Comparison of ENCODE assay signal across 8 cellular contexts in genomic region chr2:231052494-231053451, GRCh38. TPM values are rescaled to one million over a fixed set of nuclear protein-coding genes. Genes with fewer than 3 reads are reported as not detected.
A peak's percentile ranks its signal among the peaks of the same experiment; 100 is the strongest.
DNase-seq lines count a peak whose midpoint lies in the region; ATAC-seq and TF ChIP-seq lines count a peak whose summit lies in the region.

No MANE protein-coding gene starts in this region.

- H3K36me3 ChIP-seq in DND-41 (ENCODE audit: insufficient read depth, low read length), result no peaks in the 10 kb centered on the region; the same call in 1 of the 2 replicates
- H3K36me3 ChIP-seq in SJSA1, result peaks cover 5% of the 10 kb centered on the region; the same call in 1 of the 2 replicates
- no peaks in the 10 kb centered on the region for H3K36me3 ChIP-seq in thoracic aorta

- H3K4me1 Mint-ChIP-seq in activated naive CD4-positive, alpha-beta T cell treated with anti-CD3 and anti-CD28 coated beads for 36 hours (ENCODE audit: low read depth), result peaks cover 19% of the 10 kb centered on the region
- H3K4me1 Mint-ChIP-seq in glutamatergic neuron (ENCODE audit: low read depth, unreplicated experiment) (peaks cover 3% of the 10 kb centered on the region), osteocyte (ENCODE audit: unreplicated experiment) (peaks cover 19% of the 10 kb centered on the region)

- peak; percentile 94 for TF ChIP-seq CTCF in DND-41 (IDR thresholded peaks at IDR 0.05; ENCODE audit: borderline replicate concordance, extremely low read depth, low read length, poor library complexity, severe bottlenecking)
- peak; percentile 88 for TF ChIP-seq CTCF in glutamatergic neuron (IDR thresholded peaks at IDR 0.05; ENCODE audit: partially characterized antibody, unreplicated experiment)
- TF ChIP-seq CTCF in osteocyte (IDR thresholded peaks at IDR 0.05), result peak; percentile 98
- peak; percentile 88 for TF ChIP-seq CTCF in thoracic aorta (IDR thresholded peaks at IDR 0.05)

- H3K27ac ChIP-seq in DND-41 (ENCODE audit: low read length), result peak overlapping the region; percentile 66
- H3K27ac ChIP-seq in SJSA1, result no peak overlapping the region
- no peak overlapping the region for H3K27ac ChIP-seq in thoracic aorta

- H3K27me3 Mint-ChIP-seq in activated naive CD4-positive, alpha-beta T cell treated with anti-CD3 and anti-CD28 coated beads for 36 hours (ENCODE audit: low read depth), result peaks cover 2% of the 10 kb centered on the region
- H3K27me3 Mint-ChIP-seq in glutamatergic neuron (ENCODE audit: unreplicated experiment), result peaks cover 6% of the 10 kb centered on the region
- peaks cover 10% of the 10 kb centered on the region for H3K27me3 Mint-ChIP-seq in osteocyte (ENCODE audit: unreplicated experiment)

- peak overlapping the region; percentile 83 for H3K4me3 Mint-ChIP-seq in activated naive CD4-positive, alpha-beta T cell treated with anti-CD3 and anti-CD28 coated beads for 36 hours
- peak overlapping the region; percentile 84 for H3K4me3 Mint-ChIP-seq in glutamatergic neuron (ENCODE audit: unreplicated experiment)
- H3K4me3 Mint-ChIP-seq in osteocyte (ENCODE audit: unreplicated experiment), result peak overlapping the region; percentile 85

- H3K4me2 ChIP-seq in DND-41 (ENCODE audit: insufficient read depth, low read length), result peak overlapping the region; percentile 100

- H3K4me3 ChIP-seq in DND-41 (ENCODE audit: low read depth in 1 of 2, low read length in 2 of 2) (peak overlapping the region; percentile 47 to 87), SJSA1 (peak overlapping the region; percentile 43), thoracic aorta (peak overlapping the region; percentile 78)

- H3K4me1 ChIP-seq in DND-41 (ENCODE audit: insufficient read depth, low read length) (peaks cover 29% of the 10 kb centered on the region), SJSA1 (replicated peaks) (peaks cover 13% of the 10 kb centered on the region), thoracic aorta (ENCODE audit: control insufficient read depth in 1 of 2, low read depth in 2 of 2) (peaks cover 5 to 11% of the 10 kb centered on the region in 2 donors)

- H3K9ac ChIP-seq in DND-41 (ENCODE audit: low read depth, low read length), result peak overlapping the region; percentile 75

- no peak overlapping the region for H3K27ac Mint-ChIP-seq in activated naive CD4-positive, alpha-beta T cell treated with anti-CD3 and anti-CD28 coated beads for 36 hours
- no peak overlapping the region for H3K27ac Mint-ChIP-seq in glutamatergic neuron (ENCODE audit: unreplicated experiment)
- H3K27ac Mint-ChIP-seq in osteocyte (ENCODE audit: unreplicated experiment), result peak overlapping the region; percentile 74

- H2AFZ ChIP-seq in DND-41 (ENCODE audit: low read depth, low read length), result peak overlapping the region; percentile 91

- H3K9me3 ChIP-seq in DND-41 (ENCODE audit: insufficient read depth, low read length, severe bottlenecking), result no peaks in the 10 kb centered on the region
- H3K9me3 ChIP-seq in SJSA1 (replicated peaks), result no peaks in the 10 kb centered on the region
- no peaks in the 10 kb centered on the region for H3K9me3 ChIP-seq in thoracic aorta

- ATAC-seq in DND-41 (ENCODE audit: insufficient read depth, low read depth) (peak; percentile 89), GM21737 (IDR thresholded peaks at IDR 0.05; ENCODE audit: unreplicated experiment) (peak; percentile 57), thoracic aorta (ENCODE audit: insufficient number of reproducible peaks, low FRiP score, low read depth) (no peak)

- peaks cover 11% of the 10 kb centered on the region for H3K79me2 ChIP-seq in DND-41 (ENCODE audit: insufficient read depth, low read length)

- H3K27me3 ChIP-seq in DND-41 (ENCODE audit: insufficient read depth, low read length, poor library complexity) (peaks cover 18% of the 10 kb centered on the region), SJSA1 (replicated peaks) (no peaks in the 10 kb centered on the region), thoracic aorta (replicated peaks; ENCODE audit: insufficient read depth) (no peaks in the 10 kb centered on the region)

- H4K20me1 ChIP-seq in DND-41 (ENCODE audit: insufficient read depth, low read length), result peaks cover 10% of the 10 kb centered on the region; the same call in 1 of the 2 replicates

- no peaks in the 10 kb centered on the region for H3K36me3 Mint-ChIP-seq in activated naive CD4-positive, alpha-beta T cell treated with anti-CD3 and anti-CD28 coated beads for 36 hours (ENCODE audit: low read depth)
- H3K36me3 Mint-ChIP-seq in glutamatergic neuron (ENCODE audit: unreplicated experiment), result no peaks in the 10 kb centered on the region
- no peaks in the 10 kb centered on the region for H3K36me3 Mint-ChIP-seq in osteocyte (ENCODE audit: unreplicated experiment)

- CTCF ChIA-PET in activated naive CD4-positive, alpha-beta T cell treated with anti-CD3 and anti-CD28 coated beads for 36 hours (lab: Charles Lee), result interaction anchor here (0.7 to 1.8 kb wide), 25 partner anchors 8 to 366 kb away, joined by 3 to 18 read pairs (median 4); partner anchors contain the start of genes C2orf72, GPR55 and ITM2C

- intact Hi-C loops in activated naive CD4-positive, alpha-beta T cell treated with anti-CD3 and anti-CD28 coated beads for 36 hours (cut with micrococcal nuclease), result loop anchor here (1.0 to 5.0 kb wide), 4 partner anchors 65 to 400 kb away; no protein-coding TSS in a partner anchor

- DNase-seq in DND-41 (peak; percentile 88), Kasumi-1 (lab: John Stamatoyannopoulos, UW) (peak; percentile 35 to 54), SJSA1 (ENCODE audit: low read depth in 1 of 2, low spot score in 2 of 2) (peak; percentile 77 to 84), glutamatergic neuron (peak; percentile 89), osteocyte (ENCODE audit: extremely low spot score, unreplicated experiment) (peak; percentile 94), thoracic aorta (ENCODE audit: low spot score) (peak; percentile 21)
- peak; percentile 88 for DNase-seq in activated naive CD4-positive, alpha-beta T cell treated with anti-CD3 and anti-CD28 coated beads for 36 hours

- H3K9me3 Mint-ChIP-seq in activated naive CD4-positive, alpha-beta T cell treated with anti-CD3 and anti-CD28 coated beads for 36 hours, result no peaks in the 10 kb centered on the region
- no peaks in the 10 kb centered on the region for H3K9me3 Mint-ChIP-seq in glutamatergic neuron (ENCODE audit: unreplicated experiment)
- no peaks in the 10 kb centered on the region for H3K9me3 Mint-ChIP-seq in osteocyte (ENCODE audit: unreplicated experiment)

RNA-seq across cellular contexts. Expression of gene PSMD1, which starts 3.9 kb away (rescaled TPM):
- 158 and 164 TPM in 2 replicates for total RNA-seq in SJSA1 (2014; rRNA removed; shearing (Covaris generic))
- 100 to 1,000 TPM; 106 TPM for total RNA-seq in activated naive CD4-positive, alpha-beta T cell treated with anti-CD3 and anti-CD28 coated beads for 36 hours
- total RNA-seq in glutamatergic neuron (ENCODE audit: unreplicated experiment) (126 TPM), osteocyte (108 and 112 TPM in 2 replicates), thoracic aorta (10 to 100 TPM; 42.2 to 73.5 TPM)

RNA-seq across cellular contexts. Expression of gene C2orf72, which starts 15.4 kb away (rescaled TPM):
- total RNA-seq in SJSA1 (2014; rRNA removed; shearing (Covaris generic)), result 0.41 TPM in 1 of 2 replicates, not detected in the other
- total RNA-seq in activated naive CD4-positive, alpha-beta T cell treated with anti-CD3 and anti-CD28 coated beads for 36 hours, result not detected
- total RNA-seq in glutamatergic neuron (ENCODE audit: unreplicated experiment) (0.42 TPM), osteocyte (not detected in 2 replicates), thoracic aorta (under 1 TPM in 1 of 2 donors, not detected in 1; 0.14 TPM)

RNA-seq across cellular contexts. Expression of gene SPATA3, which starts 56.9 kb away (rescaled TPM):
- not detected in 2 replicates for total RNA-seq in SJSA1 (2014; rRNA removed; shearing (Covaris generic))
- not detected for total RNA-seq in activated naive CD4-positive, alpha-beta T cell treated with anti-CD3 and anti-CD28 coated beads for 36 hours
- total RNA-seq in glutamatergic neuron (ENCODE audit: unreplicated experiment), result not detected
- total RNA-seq in osteocyte, result not detected in 2 replicates
- total RNA-seq in thoracic aorta, result not detected

Comparison
In these comparisons a context has a peak if more than half of its experiments do, and no peak if none do; other contexts are left out.
1. DNase-seq: peak in every context shown above with its lines; median percentile 94 in osteocyte; 89 in glutamatergic neuron; 88 in DND-41; 88 in activated naive CD4-positive, alpha-beta T cell treated with anti-CD3 and anti-CD28 coated beads for 36 hours; 80 in SJSA1; 44 in Kasumi-1; 21 in thoracic aorta.